In genomic region chr1:12615166-12615915, GRCh38 we compare ENCODE assay signal across 9 cellular contexts. TPM values are rescaled to one million over a fixed set of nuclear protein-coding genes. Genes with fewer than 3 reads are reported as not detected.
DNase-seq lines count a peak whose midpoint lies in the region; ATAC-seq and TF ChIP-seq lines count a peak whose summit lies in the region.
"Had no signal": no experiment of that assay in that cellular context is flagged by ENCODE, and none has a peak within 500 bp of the region (broad histone marks: within the 10 kb centered on the region; RNA-seq: fewer than 3 reads in every experiment).

No MANE protein-coding gene starts in this region.

- DNase-seq in heart left ventricle, result no peak
- no peak for DNase-seq in Right ventricle myocardium inferior (ENCODE audit: missing footprints)
- no peak for DNase-seq in vagina (ENCODE audit: extremely low spot score in 2 of 2)
- DNase-seq in foreskin keratinocyte, result no peak
- DNase-seq in DMS53 (lab: John Stamatoyannopoulos, UW), result no peak

- peak overlapping the region; percentile 93 to 98 (median 96) for H3K4me3 Mint-ChIP-seq in brain

- peak overlapping the region; percentile 63 to 97 (median 77) for H3K4me3 ChIP-seq in heart left ventricle
- H3K4me3 ChIP-seq in mesodermal cell (ENCODE audit: extremely low read depth, insufficient read depth, low read length, poor library complexity, severe bottlenecking), result peak overlapping the region; percentile 59
- H3K4me3 ChIP-seq in vagina, result peak overlapping the region; percentile 87 to 90

- intact Hi-C loops in heart left ventricle (cut with DNase I) (loop anchor here in 8 of 10 donors (2.0 to 10.0 kb wide), 14 partner anchors 15 to 273 kb away; no protein-coding TSS in a partner anchor), Right ventricle myocardium inferior (cut with DNase I) (loop anchor here (5.0 to 10.0 kb wide), 2 partner anchors 63 to 271 kb away; no protein-coding TSS in a partner anchor), vagina (cut with DNase I) (loop anchor here (5.0 to 10.0 kb wide), 4 partner anchors 131 to 301 kb away; no protein-coding TSS in a partner anchor)

- H3K9me3 ChIP-seq in heart left ventricle (no peaks in the 10 kb centered on the region), mesodermal cell (ENCODE audit: control insufficient read depth, low read length) (no peaks in the 10 kb centered on the region), vagina (no peaks in the 10 kb centered on the region)

- TF ChIP-seq CTCF in heart left ventricle (IDR thresholded peaks at IDR 0.05) (no peak), brain (conservative IDR thresholded peaks at IDR 0.05) (no peak), vagina (IDR thresholded peaks at IDR 0.05) (no peak), foreskin keratinocyte (conservative IDR thresholded peaks at IDR 0.05) (no peak)

- TF ChIP-seq POLR2A in heart left ventricle (IDR thresholded peaks at IDR 0.05) (no peak), vagina (IDR thresholded peaks at IDR 0.05) (no peak)

- H3K27ac ChIP-seq in heart left ventricle (peak overlapping the region; percentile 91 to 98 (median 95)), mesodermal cell (ENCODE audit: low read depth, low read length, severe bottlenecking) (peak overlapping the region; percentile 68), vagina (peak overlapping the region; percentile 95), foreskin keratinocyte (no peak overlapping the region)

- peaks cover 37% of the 10 kb centered on the region for H3K27me3 Mint-ChIP-seq in brain

- H3K4me1 ChIP-seq in heart left ventricle (peaks cover 0 to 50% (median 36%) of the 10 kb centered on the region in 12 donors), mesodermal cell (ENCODE audit: control insufficient read depth, insufficient read depth, low read length, poor library complexity, severe bottlenecking) (peaks cover 33% of the 10 kb centered on the region), vagina (peaks cover 45% of the 10 kb centered on the region), foreskin keratinocyte (peaks cover 7% of the 10 kb centered on the region)

- H3K36me3 Mint-ChIP-seq in brain, result peaks cover 41% of the 10 kb centered on the region

- H3K9me3 Mint-ChIP-seq in brain, result peaks cover 0 to 12% (median 0%) of the 10 kb centered on the region in 5 experiments

- H3K36me3 ChIP-seq in heart left ventricle, result peaks cover 0 to 32% (median 14%) of the 10 kb centered on the region in 9 donors
- no peaks in the 10 kb centered on the region for H3K36me3 ChIP-seq in mesodermal cell (ENCODE audit: control insufficient read depth, insufficient read depth, low read length)
- H3K36me3 ChIP-seq in vagina, result no peaks in the 10 kb centered on the region

- H3K27ac Mint-ChIP-seq in brain, result peak overlapping the region; percentile 72 to 95 (median 94)

- WGBS in heart left ventricle, 4 donors, result 5 to 13% (median 10%) methylated on average over 13 of the region's 13 CpGs
- WGBS in mesodermal cell (ENCODE audit: insufficient coverage in 2 of 2), 2 experiments, result 23% methylated on average over 8 of the region's 13 CpGs

- peaks cover 50% of the 10 kb centered on the region for H3K4me1 Mint-ChIP-seq in brain

- no peaks in the 10 kb centered on the region for H3K27me3 ChIP-seq in heart left ventricle
- no peaks in the 10 kb centered on the region for H3K27me3 ChIP-seq in vagina
- no peaks in the 10 kb centered on the region for H3K27me3 ChIP-seq in foreskin keratinocyte

- ATAC-seq in heart left ventricle (peak in 1 of 4 donors; percentile 34), Right ventricle myocardium inferior (no peak), HG03045 (IDR thresholded peaks at IDR 0.05; ENCODE audit: unreplicated experiment) (no peak), foreskin keratinocyte (no peak)

RNA-seq across cellular contexts. Expression of gene DHRS3, which starts 2.7 kb away (rescaled TPM):
- total RNA-seq in heart left ventricle (10 to 100 TPM; 28.6 to 84.0 (median 59.9) TPM), Right ventricle myocardium inferior (81.0 TPM), vagina (111 TPM), foreskin keratinocyte (2.6 and 6.4 TPM in 2 replicates)
- polyA plus RNA-seq in heart left ventricle (100 to 1,000 TPM in 1 of 2 donors, 10 to 100 TPM in 1; 39.7 to 102 TPM), brain (ENCODE audit: insufficient read depth, low read depth, low replicate concordance) (15.9 TPM), foreskin keratinocyte (3.2 and 7.0 TPM in 2 replicates)
- 4.3 TPM for polyA plus RNA-seq in mesodermal cell (2013, experiment 1 of 2)
- polyA plus RNA-seq in mesodermal cell (2013, experiment 2 of 2), result 4.7 TPM

RNA-seq across cellular contexts. Expression of gene AADACL4, which starts 28.5 kb away (rescaled TPM):
- total RNA-seq in heart left ventricle (not detected), Right ventricle myocardium inferior (not detected), vagina (not detected), foreskin keratinocyte (not detected in 2 replicates)
- polyA plus RNA-seq in heart left ventricle (not detected), brain (ENCODE audit: insufficient read depth, low read depth, low replicate concordance) (not detected), foreskin keratinocyte (not detected in 2 replicates)
- polyA plus RNA-seq in mesodermal cell (2013, experiment 1 of 2), result not detected
- polyA plus RNA-seq in mesodermal cell (2013, experiment 2 of 2), result not detected
- total RNA-seq: subcutaneous adipose tissue had no signal
